In the genomic region with DNA sequence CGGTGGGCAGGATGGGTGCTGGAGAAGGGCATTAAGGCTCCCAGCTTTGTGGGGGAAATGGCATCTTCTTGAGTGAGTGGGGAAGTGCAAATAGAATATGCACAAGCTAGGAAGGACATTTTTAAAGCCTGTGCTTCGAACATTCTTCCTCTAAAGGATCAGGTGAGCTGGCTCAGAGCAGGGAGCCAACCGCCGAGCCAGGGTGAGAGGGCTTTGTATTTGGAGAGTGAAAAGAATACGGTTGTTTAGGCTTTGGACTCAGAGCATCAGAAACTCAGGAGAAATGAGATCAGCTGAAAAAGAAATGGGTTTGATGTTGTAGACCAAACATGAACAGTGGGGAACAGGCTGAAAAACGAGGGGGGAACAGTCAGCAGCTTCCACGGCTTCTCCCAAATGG, we compare ENCODE assay signal across 2 cellular contexts. TPM values are rescaled to one million over a fixed set of nuclear protein-coding genes. Genes with fewer than 3 reads are reported as not detected.
"Had no signal": no experiment of that assay in that cellular context is flagged by ENCODE, and none has a peak within 500 bp of the region (broad histone marks: within the 10 kb centered on the region; RNA-seq: fewer than 3 reads in every experiment).

No MANE protein-coding gene starts in this region.

RNA-seq across cellular contexts. Expression of a gene that starts 19.8 kb away (rescaled TPM):
- total RNA-seq: G401, GM12878 had no signal
